ENCODE assay signal across 15 cellular contexts in genomic region chr16:19363741-19364140, GRCh38.
"Had no signal": no experiment of that assay in that cellular context is flagged by ENCODE, and none has a peak within 500 bp of the region (broad histone marks: within the 10 kb centered on the region; RNA-seq: fewer than 3 reads in every experiment).

No MANE protein-coding gene starts in this region.

- ATAC-seq: gastroesophageal sphincter; left colon; left ventricle myocardium superior; mucosa of descending colon; naive thymus-derived CD8-positive, alpha-beta T cell; right cardiac atrium had no signal

- DNase-seq: colonic mucosa; dermis blood vessel endothelial cell; esophagus squamous epithelium; foreskin fibroblast; left colon; left ventricle myocardium superior; mesendoderm; mucosa of descending colon; naive thymus-derived CD8-positive, alpha-beta T cell; right cardiac atrium; small intestine; stimulated activated CD4-positive, alpha-beta T cell treated with anti-CD3 and anti-CD28 coated beads, Interleukin-12 subunit alpha, Interleukin-12 subunit beta, amount 100 ng/mL, for 4 hours; stimulated activated naive CD4-positive, alpha-beta T cell treated with Interleukin-2 at 50 U/mL for 16 hours; thyroid gland had no signal
